1 cellular context compared by ENCODE assay signal in the genomic region with DNA sequence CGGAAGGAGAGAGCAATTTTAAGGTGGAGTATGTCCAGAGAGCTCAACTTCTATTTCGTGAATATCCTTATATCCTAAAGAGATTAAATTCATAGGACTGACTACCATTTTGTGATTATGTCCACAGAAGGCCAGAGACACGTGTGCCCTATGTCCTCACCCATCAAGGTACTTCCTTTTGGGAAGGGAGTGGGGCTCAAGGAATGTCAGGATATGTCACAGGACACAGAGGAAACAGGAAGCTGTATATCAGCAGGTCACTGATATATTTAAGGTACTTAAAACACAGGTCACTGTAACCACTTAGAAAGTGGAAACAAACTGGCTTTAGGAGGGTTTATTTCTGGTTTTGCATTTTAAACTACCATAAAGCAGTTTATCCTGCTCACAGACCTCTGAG.
TF ChIP-seq lines count a peak whose summit lies in the region.

No MANE protein-coding gene starts in this region.

TF ChIP-seq in WTC11, 78 proteins besides CTCF, POLR2A, EP300 and RAD21 (continued from another document):
- TF ChIP-seq, protein P1, sequence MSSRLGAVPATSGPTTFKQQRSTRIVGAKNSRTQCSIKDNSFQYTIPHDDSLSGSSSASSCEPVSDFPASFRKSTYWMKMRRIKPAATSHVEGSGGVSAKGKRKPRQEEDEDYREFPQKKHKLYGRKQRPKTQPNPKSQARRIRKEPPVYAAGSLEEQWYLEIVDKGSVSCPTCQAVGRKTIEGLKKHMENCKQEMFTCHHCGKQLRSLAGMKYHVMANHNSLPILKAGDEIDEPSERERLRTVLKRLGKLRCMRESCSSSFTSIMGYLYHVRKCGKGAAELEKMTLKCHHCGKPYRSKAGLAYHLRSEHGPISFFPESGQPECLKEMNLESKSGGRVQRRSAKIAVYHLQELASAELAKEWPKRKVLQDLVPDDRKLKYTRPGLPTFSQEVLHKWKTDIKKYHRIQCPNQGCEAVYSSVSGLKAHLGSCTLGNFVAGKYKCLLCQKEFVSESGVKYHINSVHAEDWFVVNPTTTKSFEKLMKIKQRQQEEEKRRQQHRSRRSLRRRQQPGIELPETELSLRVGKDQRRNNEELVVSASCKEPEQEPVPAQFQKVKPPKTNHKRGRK (CRISPR knock-in tag; IDR thresholded peaks at IDR 0.05; ENCODE audit: borderline replicate concordance), result no peak
- TF ChIP-seq FOXK1 (CRISPR knock-in tag; IDR thresholded peaks at IDR 0.05), result no peak
- TF ChIP-seq, protein P2, sequence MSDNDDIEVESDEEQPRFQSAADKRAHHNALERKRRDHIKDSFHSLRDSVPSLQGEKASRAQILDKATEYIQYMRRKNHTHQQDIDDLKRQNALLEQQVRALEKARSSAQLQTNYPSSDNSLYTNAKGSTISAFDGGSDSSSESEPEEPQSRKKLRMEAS (CRISPR knock-in tag; IDR thresholded peaks at IDR 0.05), result no peak
- TF ChIP-seq TP53 (CRISPR knock-in tag; IDR thresholded peaks at IDR 0.05), result no peak
- TF ChIP-seq, protein P3, sequence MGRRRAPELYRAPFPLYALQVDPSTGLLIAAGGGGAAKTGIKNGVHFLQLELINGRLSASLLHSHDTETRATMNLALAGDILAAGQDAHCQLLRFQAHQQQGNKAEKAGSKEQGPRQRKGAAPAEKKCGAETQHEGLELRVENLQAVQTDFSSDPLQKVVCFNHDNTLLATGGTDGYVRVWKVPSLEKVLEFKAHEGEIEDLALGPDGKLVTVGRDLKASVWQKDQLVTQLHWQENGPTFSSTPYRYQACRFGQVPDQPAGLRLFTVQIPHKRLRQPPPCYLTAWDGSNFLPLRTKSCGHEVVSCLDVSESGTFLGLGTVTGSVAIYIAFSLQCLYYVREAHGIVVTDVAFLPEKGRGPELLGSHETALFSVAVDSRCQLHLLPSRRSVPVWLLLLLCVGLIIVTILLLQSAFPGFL (CRISPR knock-in tag; IDR thresholded peaks at IDR 0.05; ENCODE audit: borderline replicate concordance), result no peak
- no peak for TF ChIP-seq ARID4B (CRISPR knock-in tag; IDR thresholded peaks at IDR 0.05; ENCODE audit: borderline replicate concordance)
- TF ChIP-seq, protein P4, sequence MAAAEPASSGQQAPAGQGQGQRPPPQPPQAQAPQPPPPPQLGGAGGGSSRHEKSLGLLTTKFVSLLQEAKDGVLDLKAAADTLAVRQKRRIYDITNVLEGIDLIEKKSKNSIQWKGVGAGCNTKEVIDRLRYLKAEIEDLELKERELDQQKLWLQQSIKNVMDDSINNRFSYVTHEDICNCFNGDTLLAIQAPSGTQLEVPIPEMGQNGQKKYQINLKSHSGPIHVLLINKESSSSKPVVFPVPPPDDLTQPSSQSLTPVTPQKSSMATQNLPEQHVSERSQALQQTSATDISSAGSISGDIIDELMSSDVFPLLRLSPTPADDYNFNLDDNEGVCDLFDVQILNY (CRISPR knock-in tag; IDR thresholded peaks at IDR 0.05), result no peak
- TF ChIP-seq, protein P5, sequence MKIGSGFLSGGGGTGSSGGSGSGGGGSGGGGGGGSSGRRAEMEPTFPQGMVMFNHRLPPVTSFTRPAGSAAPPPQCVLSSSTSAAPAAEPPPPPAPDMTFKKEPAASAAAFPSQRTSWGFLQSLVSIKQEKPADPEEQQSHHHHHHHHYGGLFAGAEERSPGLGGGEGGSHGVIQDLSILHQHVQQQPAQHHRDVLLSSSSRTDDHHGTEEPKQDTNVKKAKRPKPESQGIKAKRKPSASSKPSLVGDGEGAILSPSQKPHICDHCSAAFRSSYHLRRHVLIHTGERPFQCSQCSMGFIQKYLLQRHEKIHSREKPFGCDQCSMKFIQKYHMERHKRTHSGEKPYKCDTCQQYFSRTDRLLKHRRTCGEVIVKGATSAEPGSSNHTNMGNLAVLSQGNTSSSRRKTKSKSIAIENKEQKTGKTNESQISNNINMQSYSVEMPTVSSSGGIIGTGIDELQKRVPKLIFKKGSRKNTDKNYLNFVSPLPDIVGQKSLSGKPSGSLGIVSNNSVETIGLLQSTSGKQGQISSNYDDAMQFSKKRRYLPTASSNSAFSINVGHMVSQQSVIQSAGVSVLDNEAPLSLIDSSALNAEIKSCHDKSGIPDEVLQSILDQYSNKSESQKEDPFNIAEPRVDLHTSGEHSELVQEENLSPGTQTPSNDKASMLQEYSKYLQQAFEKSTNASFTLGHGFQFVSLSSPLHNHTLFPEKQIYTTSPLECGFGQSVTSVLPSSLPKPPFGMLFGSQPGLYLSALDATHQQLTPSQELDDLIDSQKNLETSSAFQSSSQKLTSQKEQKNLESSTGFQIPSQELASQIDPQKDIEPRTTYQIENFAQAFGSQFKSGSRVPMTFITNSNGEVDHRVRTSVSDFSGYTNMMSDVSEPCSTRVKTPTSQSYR (CRISPR knock-in tag; IDR thresholded peaks at IDR 0.05), result no peak
- no peak for TF ChIP-seq TEAD4 (CRISPR knock-in tag; IDR thresholded peaks at IDR 0.05)
- TF ChIP-seq NFATC4 (CRISPR knock-in tag; IDR thresholded peaks at IDR 0.05), result no peak
- no peak for TF ChIP-seq FOXP1 (CRISPR knock-in tag; IDR thresholded peaks at IDR 0.05; ENCODE audit: borderline replicate concordance)
- TF ChIP-seq, protein P6, sequence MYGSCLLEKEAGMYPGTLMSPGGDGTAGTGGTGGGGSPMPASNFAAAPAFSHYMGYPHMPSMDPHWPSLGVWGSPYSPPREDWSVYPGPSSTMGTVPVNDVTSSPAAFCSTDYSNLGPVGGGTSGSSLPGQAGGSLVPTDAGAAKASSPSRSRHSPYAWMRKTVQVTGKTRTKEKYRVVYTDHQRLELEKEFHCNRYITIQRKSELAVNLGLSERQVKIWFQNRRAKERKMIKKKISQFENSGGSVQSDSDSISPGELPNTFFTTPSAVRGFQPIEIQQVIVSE (CRISPR knock-in tag; IDR thresholded peaks at IDR 0.05; ENCODE audit: borderline replicate concordance), result no peak
